ENCODE assay signal across 12 cellular contexts in genomic region chr20:19249515-19249914, GRCh38. TPM values are rescaled to one million over a fixed set of nuclear protein-coding genes. Genes with fewer than 3 reads are reported as not detected.
DNase-seq lines count a peak whose midpoint lies in the region; ATAC-seq and TF ChIP-seq lines count a peak whose summit lies in the region.
"Had no signal": no experiment of that assay in that cellular context is flagged by ENCODE, and none has a peak within 500 bp of the region (broad histone marks: within the 10 kb centered on the region; RNA-seq: fewer than 3 reads in every experiment).

No MANE protein-coding gene starts in this region.

- no peak overlapping the region for H3K27ac ChIP-seq in 22Rv1
- no peak overlapping the region for H3K27ac ChIP-seq in GM23248
- no peak overlapping the region for H3K27ac ChIP-seq in OCI-LY7 (ENCODE audit: low read depth, low read length, poor library complexity, severe bottlenecking)
- no peak overlapping the region for H3K27ac ChIP-seq in foreskin keratinocyte
- H3K27ac ChIP-seq: left ventricle myocardium inferior had no signal

- CTCF ChIA-PET in OCI-LY7 (lab: Charles Lee; ENCODE audit: unreplicated experiment): no interaction called here

- DNase-seq in GM23248: peak; percentile 20
- DNase-seq in OCI-LY7 (ENCODE audit: low spot score): no peak
- DNase-seq in foreskin keratinocyte: no peak
- no peak for DNase-seq in stimulated activated CD4-positive, alpha-beta T cell treated with anti-CD3 and anti-CD28 coated beads, Interleukin-4, amount 100 ng/mL, for 4 hours
- DNase-seq: left ventricle myocardium inferior, NCI-H2081 treated with DMSO at 0.1 percent for 48 hours, RPMI8226 had no signal

- H4K20me1 ChIP-seq in GM23248 (ENCODE audit: insufficient read depth): no peaks in the 10 kb centered on the region
- H4K20me1 ChIP-seq in OCI-LY7 (ENCODE audit: insufficient read depth, low read length): no peaks in the 10 kb centered on the region

- H3K9ac ChIP-seq in GM23248: no peak overlapping the region

- POLR2A ChIA-PET in OCI-LY7 (lab: Charles Lee): no interaction called here

- WGBS in GM23248 (ENCODE audit: low coverage in 1 of 2, low lambda C conversion rate in 2 of 2, missing lambda C conversion rate in 2 of 2), 2 experiments: 60 to 62% methylated on average over 4 of the region's 4 CpGs

- H3K4me3 ChIP-seq in GM23248 (no peak overlapping the region), OCI-LY7 (ENCODE audit: low read depth, low read length, poor library complexity, severe bottlenecking) (no peak overlapping the region)
- H3K4me3 ChIP-seq: left ventricle myocardium inferior had no signal

- intact Hi-C loops in OCI-LY7 (cut with micrococcal nuclease; ENCODE audit: unreplicated experiment): no loop called here

- H3K27me3 ChIP-seq in GM23248 (replicated peaks; ENCODE audit: insufficient read depth) (no peaks in the 10 kb centered on the region), foreskin keratinocyte (no peaks in the 10 kb centered on the region)

- ATAC-seq in foreskin keratinocyte: peak; percentile 20
- no peak for ATAC-seq in HG02970 (IDR thresholded peaks at IDR 0.05; ENCODE audit: low FRiP score, unreplicated experiment)
- no peak for ATAC-seq in GM19023 (IDR thresholded peaks at IDR 0.05; ENCODE audit: unreplicated experiment)
- no peak for ATAC-seq in GM21528 (IDR thresholded peaks at IDR 0.05; ENCODE audit: low FRiP score, unreplicated experiment)

- no peaks in the 10 kb centered on the region for H3F3A ChIP-seq in GM23248 (ENCODE audit: insufficient read depth)

- no peaks in the 10 kb centered on the region for H3K9me3 ChIP-seq in GM23248 (ENCODE audit: low read depth)
- H3K9me3 ChIP-seq in OCI-LY7 (ENCODE audit: low read length): no peaks in the 10 kb centered on the region
- H3K9me3 ChIP-seq: left ventricle myocardium inferior had no signal

- in situ Hi-C loops in GM23248 (cut with MboI): no loop called here

- H3K4me1 ChIP-seq in GM23248 (ENCODE audit: insufficient read depth): no peaks in the 10 kb centered on the region
- H3K4me1 ChIP-seq in OCI-LY7 (ENCODE audit: insufficient read depth, low read length, poor library complexity, severe bottlenecking): no peaks in the 10 kb centered on the region
- H3K4me1 ChIP-seq in foreskin keratinocyte: peaks cover 12% of the 10 kb centered on the region

- H3K9me2 ChIP-seq in GM23248 (ENCODE audit: insufficient read depth) (no peaks in the 10 kb centered on the region), OCI-LY7 (ENCODE audit: insufficient read depth, low read length) (no peaks in the 10 kb centered on the region)

- H3K4me2 ChIP-seq in GM23248 (ENCODE audit: unreplicated experiment) (no peak overlapping the region), OCI-LY7 (ENCODE audit: low read length) (no peak overlapping the region)

- TF ChIP-seq CTCF in 22Rv1 (IDR thresholded peaks at IDR 0.05) (peak; percentile 32; the same call in 1 of the 2 replicates), OCI-LY7 (conservative IDR thresholded peaks at IDR 0.05; ENCODE audit: low read length) (peak; percentile 52), foreskin keratinocyte (conservative IDR thresholded peaks at IDR 0.05) (peak; percentile 22)

- BruUV-seq in OCI-LY7 (replicated peaks; lab: Mats Ljungman, UMichigan): no TSS peak

- no peak overlapping the region for H2AFZ ChIP-seq in GM23248
- H2AFZ ChIP-seq in OCI-LY7 (ENCODE audit: low read length): no peak overlapping the region

- H3K36me3 ChIP-seq in GM23248 (ENCODE audit: low read depth) (no peaks in the 10 kb centered on the region), OCI-LY7 (ENCODE audit: insufficient read depth, low read length) (no peaks in the 10 kb centered on the region)
- H3K36me3 ChIP-seq: left ventricle myocardium inferior had no signal

- no peaks in the 10 kb centered on the region for H3K79me2 ChIP-seq in GM23248 (ENCODE audit: insufficient read depth)
- no peaks in the 10 kb centered on the region for H3K79me2 ChIP-seq in OCI-LY7 (ENCODE audit: insufficient read depth, low read depth, low read length)

RNA-seq across cellular contexts. Expression of gene SLC24A3, which starts 37.1 kb away (rescaled TPM):
- not detected in 2 replicates for total RNA-seq in GM23248 (2014; rRNA removed; shearing (Covaris generic))
- polyA plus RNA-seq in GM23248 (2016; fragmentation: Nextera tagmentation; extraction: Ambion mirVana) (not detected in 2 replicates), foreskin keratinocyte (0.10 and 0.15 TPM in 2 replicates)
- not detected in 2 replicates for total RNA-seq in OCI-LY7 (2014; rRNA removed; shearing (Covaris generic))
- total RNA-seq in OCI-LY7 (2022) (not detected in 2 replicates), foreskin keratinocyte (0.20 and 0.25 TPM in 2 replicates)
- total RNA-seq: G401 had no signal
